9 cellular contexts compared by ENCODE assay signal in the genomic region with DNA sequence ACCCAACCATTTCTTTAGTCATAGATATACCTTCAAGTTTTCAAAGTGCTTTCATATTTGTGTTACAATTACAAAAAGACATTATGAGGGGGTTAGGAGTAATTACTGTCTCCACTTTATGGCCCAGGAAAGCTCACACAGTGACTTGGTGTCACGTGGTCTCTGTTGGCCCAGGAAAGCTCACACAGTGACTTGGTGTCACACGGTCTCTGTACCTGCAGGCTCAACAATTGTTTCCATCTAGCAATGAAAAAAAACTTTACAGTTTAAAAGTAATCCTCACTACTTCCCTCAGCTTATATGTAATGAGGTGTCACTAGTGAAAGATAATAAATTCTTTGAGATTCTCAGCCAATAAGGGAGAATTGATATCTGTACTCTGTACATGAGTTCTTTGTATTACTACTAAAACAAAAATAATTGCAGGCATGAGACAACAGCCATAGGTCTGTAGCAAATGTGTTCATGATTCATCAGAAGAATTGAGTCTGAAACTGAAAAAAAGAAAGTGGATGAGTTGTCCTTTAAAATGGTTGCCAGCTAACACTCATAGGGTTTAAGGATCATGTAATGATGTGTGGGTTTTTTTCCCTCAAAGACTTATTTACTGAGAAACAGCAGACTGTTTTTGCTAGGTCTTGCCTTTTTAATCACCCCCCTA. TPM values are rescaled to one million over a fixed set of nuclear protein-coding genes. Genes with fewer than 3 reads are reported as not detected.
DNase-seq lines count a peak whose midpoint lies in the region; ATAC-seq and TF ChIP-seq lines count a peak whose summit lies in the region.
"Had no signal": no experiment of that assay in that cellular context is flagged by ENCODE, and none has a peak within 500 bp of the region (broad histone marks: within the 10 kb centered on the region; RNA-seq: fewer than 3 reads in every experiment).

No MANE protein-coding gene starts in this region.

- BruUV-seq in HCT116 (replicated peaks; lab: Mats Ljungman, UMichigan) = no TSS peak

- no peaks in the 10 kb centered on the region for H3K27me3 ChIP-seq in CD8-positive, alpha-beta memory T cell (ENCODE audit: insufficient read depth, low read length, poor library complexity, severe bottlenecking)
- H3K27me3 ChIP-seq in HCT116 (ENCODE audit: insufficient read depth, low read length) = no peaks in the 10 kb centered on the region

- no peaks in the 10 kb centered on the region for H3K9me3 ChIP-seq in CD8-positive, alpha-beta memory T cell (ENCODE audit: low read length)
- no peaks in the 10 kb centered on the region for H3K9me3 ChIP-seq in HCT116 (ENCODE audit: control insufficient read depth in 1 of 2, insufficient read depth in 1 of 2, low read depth in 1 of 2, low read length in 2 of 2)
- no peaks in the 10 kb centered on the region for H3K9me3 ChIP-seq in mucosa of descending colon

- no peak overlapping the region for H2AFZ ChIP-seq in HCT116 (ENCODE audit: low read depth, low read length, poor library complexity, severe bottlenecking)

- DNase-seq in CD8-positive, alpha-beta memory T cell = no peak
- DNase-seq in HCT116 (ENCODE audit: low read depth, low spot score) = no peak
- peak; percentile 46 to 54 for DNase-seq in activated T-cell treated with anti-CD3 and anti-CD28 coated beads, Interleukin-2, amount 50 U/mL, for 72 hours
- DNase-seq in mucosa of descending colon = no peak
- no peak for DNase-seq in NCI-H1417 treated with DMSO at 0.1 percent for 48 hours (lab: John Stamatoyannopoulos, UW)
- DNase-seq in NCI-H446 treated with DMSO at 0.1 percent for 48 hours (lab: John Stamatoyannopoulos, UW) = no peak

- ATAC-seq in HCT116 (no peak), mucosa of descending colon (peak; percentile 57), HG03159 (IDR thresholded peaks at IDR 0.05; ENCODE audit: unreplicated experiment) (no peak), GM21367 (IDR thresholded peaks at IDR 0.05; ENCODE audit: unreplicated experiment) (no peak)
- peak; percentile 90 for ATAC-seq in activated T-cell treated with anti-CD3 and anti-CD28 coated beads, Interleukin-2, amount 50 U/mL, for 72 hours (replicated peaks in 1 of 2)

- no peaks in the 10 kb centered on the region for H3K9me3 Mint-ChIP-seq in CD8-positive, alpha-beta memory T cell
- peaks cover 0 to 2% of the 10 kb centered on the region in 2 donors for H3K9me3 Mint-ChIP-seq in activated T-cell treated with anti-CD3 and anti-CD28 coated beads, Interleukin-2, amount 50 U/mL, for 72 hours

- H3K4me3 ChIP-seq in CD8-positive, alpha-beta memory T cell (ENCODE audit: low read length) = no peak overlapping the region
- H3K4me3 ChIP-seq in HCT116 (replicated peaks in 1 of 2; ENCODE audit: low read depth in 1 of 2, low read length in 2 of 2) (no peak overlapping the region), mucosa of descending colon (no peak overlapping the region)

- RAD21 ChIA-PET in HCT116 (lab: Charles Lee; ENCODE audit: low non-redundant PET in 1 of 2, low total read pairs in 2 of 2, uncharacterized antibody in 2 of 2, unreplicated experiment in 2 of 2) = no interaction called here

- CTCF ChIA-PET in CD8-positive, alpha-beta memory T cell (lab: Charles Lee) = interaction anchor here (1.4 kb wide), 1 partner anchor 14 kb away, joined by 9 read pairs; no protein-coding TSS in a partner anchor
- CTCF ChIA-PET in HCT116 (lab: Charles Lee) = no interaction called here

- TF ChIP-seq RAD21 in HCT116 (IDR thresholded peaks at IDR 0.05; ENCODE audit: low read depth) = no peak

- no peaks in the 10 kb centered on the region for H3K27me3 Mint-ChIP-seq in CD8-positive, alpha-beta memory T cell
- no peaks in the 10 kb centered on the region for H3K27me3 Mint-ChIP-seq in activated T-cell treated with anti-CD3 and anti-CD28 coated beads, Interleukin-2, amount 50 U/mL, for 72 hours (ENCODE audit: low read depth)
- H3K27me3 Mint-ChIP-seq: progenitor cell of endocrine pancreas had no signal

- no peaks in the 10 kb centered on the region for H3K36me3 ChIP-seq in CD8-positive, alpha-beta memory T cell (ENCODE audit: insufficient read depth, low read length)
- H3K36me3 ChIP-seq in HCT116 (ENCODE audit: control insufficient read depth in 1 of 2, insufficient read depth in 2 of 2, low read length in 2 of 2) (no peaks in the 10 kb centered on the region; a peak in 1 of 4 replicates), mucosa of descending colon (ENCODE audit: low read depth) (no peaks in the 10 kb centered on the region)

- peak overlapping the region in 5 of 7 donors; percentile 1 to 54 (median 20) for H3K4me3 Mint-ChIP-seq in CD8-positive, alpha-beta memory T cell
- peak overlapping the region; percentile 78 to 81 for H3K4me3 Mint-ChIP-seq in activated T-cell treated with anti-CD3 and anti-CD28 coated beads, Interleukin-2, amount 50 U/mL, for 72 hours

- H3K9ac ChIP-seq in HCT116 (ENCODE audit: low read length) = 0 out of 2 replicates have a peak overlapping the region, but pooled peaks have one; percentile 18

- no peaks in the 10 kb centered on the region for H3K9me2 ChIP-seq in HCT116 (ENCODE audit: insufficient read depth)

- peak overlapping the region; percentile 8 to 86 (median 71) for H3K27ac Mint-ChIP-seq in CD8-positive, alpha-beta memory T cell
- H3K27ac Mint-ChIP-seq in activated T-cell treated with anti-CD3 and anti-CD28 coated beads, Interleukin-2, amount 50 U/mL, for 72 hours = peak overlapping the region; percentile 97

- intact Hi-C loops in HCT116 (cut with micrococcal nuclease) = no loop called here
- intact Hi-C loops in mucosa of descending colon (cut with DNase I, micrococcal nuclease) = no loop called here

- POLR2A ChIA-PET in CD8-positive, alpha-beta memory T cell (lab: Charles Lee) = interaction anchor here (1.2 kb wide), 1 partner anchor 11 kb away, joined by 5 read pairs; the partner anchor contains the start of gene OGDH
- POLR2A ChIA-PET in HCT116 (lab: Charles Lee) = interaction anchor here (1.9 kb wide), 1 partner anchor 11 kb away, joined by 7 read pairs; the partner anchor contains the start of gene OGDH

- TF ChIP-seq CTCF in HCT116 (IDR thresholded peaks at IDR 0.05 in 2 of 3, conservative IDR thresholded peaks at IDR 0.05 in 1 of 3; ENCODE audit: borderline replicate concordance in 1 of 3, insufficient read depth in 1 of 3, low read depth in 2 of 3, low read length in 2 of 3) = no peak
- TF ChIP-seq CTCF in mucosa of descending colon (IDR thresholded peaks at IDR 0.05) = no peak

- no peak for TF ChIP-seq POLR2A in HCT116 (IDR thresholded peaks at IDR 0.05; ENCODE audit: borderline replicate concordance, extremely low read depth, insufficient read depth, insufficient read length)

- peaks cover 94% of the 10 kb centered on the region for H3K79me2 ChIP-seq in HCT116 (ENCODE audit: insufficient read depth, low read length)

- no peaks in the 10 kb centered on the region for H4K20me1 ChIP-seq in HCT116 (ENCODE audit: insufficient read depth)

- peaks cover 3 to 38% (median 11%) of the 10 kb centered on the region in 3 donors for H3K36me3 Mint-ChIP-seq in CD8-positive, alpha-beta memory T cell
- peaks cover 2 to 9% of the 10 kb centered on the region in 2 donors for H3K36me3 Mint-ChIP-seq in activated T-cell treated with anti-CD3 and anti-CD28 coated beads, Interleukin-2, amount 50 U/mL, for 72 hours (ENCODE audit: insufficient read depth in 2 of 2)

- peaks cover 53% of the 10 kb centered on the region for H3K4me1 ChIP-seq in CD8-positive, alpha-beta memory T cell (ENCODE audit: insufficient read depth, low read length)
- H3K4me1 ChIP-seq in HCT116 (ENCODE audit: control insufficient read depth in 1 of 2, insufficient read depth in 2 of 2, low read length in 2 of 2) (peaks cover 24 to 71% of the 10 kb centered on the region in 2 experiments), mucosa of descending colon (ENCODE audit: low read depth) (peaks cover 41% of the 10 kb centered on the region)

- peak overlapping the region; percentile 48 for H3K4me2 ChIP-seq in HCT116 (ENCODE audit: low read length)

- H3K27ac ChIP-seq in CD8-positive, alpha-beta memory T cell (ENCODE audit: low read depth, low read length) = no peak overlapping the region
- no peak overlapping the region for H3K27ac ChIP-seq in HCT116 (ENCODE audit: low read depth, low read length)

- H3K4me1 Mint-ChIP-seq in CD8-positive, alpha-beta memory T cell = peaks cover 72 to 88% (median 81%) of the 10 kb centered on the region in 3 donors
- H3K4me1 Mint-ChIP-seq in activated T-cell treated with anti-CD3 and anti-CD28 coated beads, Interleukin-2, amount 50 U/mL, for 72 hours (ENCODE audit: low read depth) = peaks cover 90% of the 10 kb centered on the region

TF ChIP-seq in HCT116, 20 proteins besides CTCF, POLR2A, EP300 and RAD21 (continues in another document):
- TF ChIP-seq ZBTB33 (IDR thresholded peaks at IDR 0.05; ENCODE audit: extremely low read depth, insufficient replicate concordance, low read length) = no peak

RNA-seq across cellular contexts. Expression of gene OGDH, which starts 10.9 kb away (rescaled TPM):
- 10 to 100 TPM; 92.8 to 93.8 TPM for total RNA-seq in CD8-positive, alpha-beta memory T cell
- polyA plus RNA-seq in CD8-positive, alpha-beta memory T cell = 58.3 TPM
- total RNA-seq in HCT116 (2021; ENCODE audit: unreplicated experiment) (69.1 TPM), mucosa of descending colon (100 to 1,000 TPM; 141 to 186 (median 159) TPM)
- polyA plus RNA-seq in HCT116 (2012) = 58.9 and 60.7 TPM in 2 replicates
- total RNA-seq in activated T-cell treated with anti-CD3 and anti-CD28 coated beads, Interleukin-2, amount 50 U/mL, for 72 hours = 10 to 100 TPM; 79.6 to 82.7 TPM

RNA-seq across cellular contexts. Expression of gene TMED4, which starts 35.3 kb away (rescaled TPM):
- 10 to 100 TPM; 78.8 to 80.5 TPM for total RNA-seq in CD8-positive, alpha-beta memory T cell
- polyA plus RNA-seq in CD8-positive, alpha-beta memory T cell = 84.3 TPM
- total RNA-seq in HCT116 (2021; ENCODE audit: unreplicated experiment) (67.3 TPM), mucosa of descending colon (10 to 100 TPM; 76.7 to 93.3 (median 84.9) TPM)
- 71.0 and 78.4 TPM in 2 replicates for polyA plus RNA-seq in HCT116 (2012)
- 10 to 100 TPM; 73.6 to 79.8 TPM for total RNA-seq in activated T-cell treated with anti-CD3 and anti-CD28 coated beads, Interleukin-2, amount 50 U/mL, for 72 hours

RNA-seq across cellular contexts. Expression of gene DDX56, which starts 43.6 kb away (rescaled TPM):
- 100 to 1,000 TPM; 148 to 158 TPM for total RNA-seq in CD8-positive, alpha-beta memory T cell
- polyA plus RNA-seq in CD8-positive, alpha-beta memory T cell = 36.0 TPM
- total RNA-seq in HCT116 (2021; ENCODE audit: unreplicated experiment) (119 TPM), mucosa of descending colon (10 to 100 TPM; 50.7 to 60.6 (median 60.0) TPM)
- 75.8 and 99.0 TPM in 2 replicates for polyA plus RNA-seq in HCT116 (2012)
- total RNA-seq in activated T-cell treated with anti-CD3 and anti-CD28 coated beads, Interleukin-2, amount 50 U/mL, for 72 hours = 10 to 100 TPM; 59.9 to 72.3 TPM

Comparison
In these comparisons a context has a peak if more than half of its experiments do, and no peak if none do; other contexts are left out.
1. DNase-seq: peak in activated T-cell treated with anti-CD3 and anti-CD28 coated beads, Interleukin-2, amount 50 U/mL, for 72 hours (2 of 2); none in CD8-positive, alpha-beta memory T cell (0 of 5), HCT116 (single experiment), mucosa of descending colon (0 of 3), NCI-H1417 treated with DMSO at 0.1 percent for 48 hours (single experiment) and NCI-H446 treated with DMSO at 0.1 percent for 48 hours (single experiment).
2. ATAC-seq: peak in activated T-cell treated with anti-CD3 and anti-CD28 coated beads, Interleukin-2, amount 50 U/mL, for 72 hours (2 of 2) and mucosa of descending colon (single experiment); none in HCT116 (single experiment), HG03159 (single experiment) and GM21367 (single experiment).